In genomic region chr12:130437555-130438242, GRCh38 we compare ENCODE assay signal across 28 cellular contexts.
"Had no signal": no experiment of that assay in that cellular context is flagged by ENCODE, and none has a peak within 500 bp of the region (broad histone marks: within the 10 kb centered on the region; RNA-seq: fewer than 3 reads in every experiment).

No MANE protein-coding gene starts in this region.

- H3K9me3 ChIP-seq: adrenal gland, ascending aorta, pancreas, psoas muscle had no signal

- ATAC-seq: activated CD4-positive, CD25-positive, alpha-beta regulatory T cell treated with anti-CD3 and anti-CD28 coated beads, Interleukin-2, amount 50 U/mL, for 24 hours; activated T-cell treated with anti-CD3 and anti-CD28 coated beads, Interleukin-2, amount 50 U/mL, for 4 hours; activated T-helper 17 cell treated with anti-CD3 and anti-CD28 coated beads, Interleukin-2, amount 50 U/mL, for 72 hours; left lung; pancreas; psoas muscle; stimulated activated effector memory CD8-positive, alpha-beta T cell treated with anti-CD3 and anti-CD28 coated beads, Interleukin-12 subunit alpha, Interleukin-12 subunit beta, amount 100 ng/mL, for 72 hours had no signal

- H3K27ac Mint-ChIP-seq: activated naive CD8-positive, alpha-beta T cell treated with anti-CD3 and anti-CD28 coated beads for 36 hours; activated T-helper 17 cell treated with anti-CD3 and anti-CD28 coated beads, Interleukin-2, amount 50 U/mL, for 72 hours; brain; nephron progenitor cell; stimulated activated effector memory CD8-positive, alpha-beta T cell treated with anti-CD3 and anti-CD28 coated beads, Interleukin-12 subunit alpha, Interleukin-12 subunit beta, amount 100 ng/mL, for 72 hours; stimulated activated naive CD8-positive, alpha-beta T cell treated with anti-CD3 and anti-CD28 coated beads, Interleukin-15, Interleukin-2, amounts not matched to agents 100 ng/mL and 50 ng/mL, for 24 hours; T-helper 2 cell treated with Interferon-gamma antibody and Interleukin-4, amounts not matched to agents 5 μg/mL and 100 μg/mL, for 36 hours; type B pancreatic cell had no signal

- H3K27me3 Mint-ChIP-seq: activated naive CD8-positive, alpha-beta T cell treated with anti-CD3 and anti-CD28 coated beads for 36 hours; activated T-helper 17 cell treated with anti-CD3 and anti-CD28 coated beads, Interleukin-2, amount 50 U/mL, for 72 hours; brain; naive B cell; stimulated activated naive CD8-positive, alpha-beta T cell treated with anti-CD3 and anti-CD28 coated beads, Interleukin-15, Interleukin-2, amounts not matched to agents 100 ng/mL and 50 ng/mL, for 24 hours had no signal

- H3K36me3 ChIP-seq: adrenal gland, ascending aorta, cardiac muscle cell, left lung, pancreas had no signal

- DNase-seq: activated CD4-positive, alpha-beta T cell treated with anti-CD3 and anti-CD28 coated beads for 48 hours; activated CD4-positive, alpha-beta T cell treated with anti-CD3 and anti-CD28 coated beads, Interleukin-2, amount 50 U/mL, for 48 hours; activated naive CD4-positive, alpha-beta T cell treated with Interleukin-2 at 50 U/mL for 16 hours; activated naive CD8-positive, alpha-beta T cell treated with anti-CD3 and anti-CD28 coated beads for 36 hours; activated T-cell treated with anti-CD3 and anti-CD28 coated beads, Interleukin-2, amount 50 U/mL, for 4 hours; adrenal gland; cerebellar nuclear complex; effector memory CD4-positive, alpha-beta T cell; naive B cell; nephron progenitor cell; stimulated activated CD4-positive, alpha-beta T cell treated with anti-CD3 and anti-CD28 coated beads, Interleukin-4, amount 100 ng/mL, for 24 hours had no signal

- H3K4me3 Mint-ChIP-seq: activated naive CD8-positive, alpha-beta T cell treated with anti-CD3 and anti-CD28 coated beads for 36 hours; activated T-cell treated with anti-CD3 and anti-CD28 coated beads, Interleukin-2, amount 50 U/mL, for 4 hours; activated T-helper 17 cell treated with anti-CD3 and anti-CD28 coated beads, Interleukin-2, amount 50 U/mL, for 72 hours; brain; naive B cell; nephron progenitor cell; stimulated activated effector memory CD8-positive, alpha-beta T cell treated with anti-CD3 and anti-CD28 coated beads, Interleukin-12 subunit alpha, Interleukin-12 subunit beta, amount 100 ng/mL, for 72 hours; stimulated activated naive CD8-positive, alpha-beta T cell treated with anti-CD3 and anti-CD28 coated beads, Interleukin-15, Interleukin-2, amounts not matched to agents 100 ng/mL and 50 ng/mL, for 24 hours; T-helper 2 cell treated with Interferon-gamma antibody and Interleukin-4, amounts not matched to agents 5 μg/mL and 100 μg/mL, for 36 hours; type B pancreatic cell had no signal

- FAIRE-seq: frontal cortex, pancreas, TTC549 had no signal

- H3K27ac ChIP-seq: adrenal gland, ascending aorta, cardiac muscle cell, coronary artery, dorsolateral prefrontal cortex, left lung, pancreas, psoas muscle, VCaP had no signal

- H3K4me1 Mint-ChIP-seq: activated naive CD8-positive, alpha-beta T cell treated with anti-CD3 and anti-CD28 coated beads for 36 hours; activated T-helper 17 cell treated with anti-CD3 and anti-CD28 coated beads, Interleukin-2, amount 50 U/mL, for 72 hours; brain; nephron progenitor cell; stimulated activated effector memory CD8-positive, alpha-beta T cell treated with anti-CD3 and anti-CD28 coated beads, Interleukin-12 subunit alpha, Interleukin-12 subunit beta, amount 100 ng/mL, for 72 hours had no signal

- H3K4me3 ChIP-seq: adrenal gland, ascending aorta, cardiac muscle cell, coronary artery, dorsolateral prefrontal cortex, left lung, pancreas, psoas muscle had no signal

- H3K4me1 ChIP-seq: adrenal gland, ascending aorta, left lung, pancreas, psoas muscle had no signal

- H3K36me3 Mint-ChIP-seq: activated naive CD8-positive, alpha-beta T cell treated with anti-CD3 and anti-CD28 coated beads for 36 hours; naive B cell; stimulated activated effector memory CD8-positive, alpha-beta T cell treated with anti-CD3 and anti-CD28 coated beads, Interleukin-12 subunit alpha, Interleukin-12 subunit beta, amount 100 ng/mL, for 72 hours had no signal

- H3K27me3 ChIP-seq: adrenal gland, ascending aorta, cardiac muscle cell, dorsolateral prefrontal cortex, left lung, pancreas had no signal
